22 cellular contexts compared by ENCODE assay signal in the genomic region with DNA sequence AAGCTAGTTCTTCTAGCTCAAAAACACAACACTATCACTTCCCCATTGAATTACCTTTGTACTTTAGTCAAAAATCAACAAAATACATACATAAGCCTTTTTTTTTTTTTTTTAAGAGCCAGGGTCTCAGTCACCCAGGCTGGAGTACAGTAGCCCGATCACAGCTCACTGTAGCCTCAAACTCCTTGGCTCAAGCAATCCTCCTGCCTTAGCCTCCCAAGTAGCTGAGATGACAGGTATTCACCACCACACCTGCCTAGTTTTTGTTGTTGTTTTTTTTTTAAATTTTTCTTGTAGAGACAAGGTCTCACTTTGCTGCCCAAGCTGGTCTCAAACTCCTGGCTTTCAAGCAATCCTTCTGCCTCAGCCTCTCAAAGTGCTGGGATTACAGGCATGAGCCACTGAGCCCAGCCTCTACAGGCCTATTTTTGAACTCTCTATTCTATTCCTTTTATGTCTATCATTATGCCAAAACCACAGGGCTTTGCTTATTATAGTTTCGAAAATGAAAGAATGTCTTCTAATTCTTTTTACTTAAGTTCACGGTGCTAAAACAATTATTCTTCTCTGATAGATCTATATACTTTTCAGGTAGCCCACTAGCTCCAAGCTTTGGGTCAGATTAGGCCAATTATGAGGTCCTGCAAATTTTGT. TPM values are rescaled to one million over a fixed set of nuclear protein-coding genes. Genes with fewer than 3 reads are reported as not detected.
A peak's percentile ranks its signal among the peaks of the same experiment; 100 is the strongest.
DNase-seq lines count a peak whose midpoint lies in the region; ATAC-seq, FAIRE-seq and TF ChIP-seq lines count a peak whose summit lies in the region.
"Had no signal": no experiment of that assay in that cellular context is flagged by ENCODE, and none has a peak within 500 bp of the region (broad histone marks: within the 10 kb centered on the region; RNA-seq: fewer than 3 reads in every experiment).

No MANE protein-coding gene starts in this region.

- H3K79me2 ChIP-seq in HepG2 (ENCODE audit: insufficient read depth, low read length): peaks cover 43% of the 10 kb centered on the region
- peaks cover 58% of the 10 kb centered on the region for H3K79me2 ChIP-seq in osteoblast (ENCODE audit: insufficient read depth, low read length)
- H3K79me2 ChIP-seq in smooth muscle cell (ENCODE audit: low read depth): peaks cover 46% of the 10 kb centered on the region

- FAIRE-seq in HepG2 (lab: Jason Lieb, UNC): no peak
- FAIRE-seq: GM12878, GM19239 had no signal

- H3K4me3 Mint-ChIP-seq in activated T-cell treated with anti-CD3 and anti-CD28 coated beads, Interleukin-2, amount 50 U/mL, for 72 hours: no peak overlapping the region
- no peak overlapping the region for H3K4me3 Mint-ChIP-seq in T-helper 17 cell
- H3K4me3 Mint-ChIP-seq: B cell had no signal

- H3K27ac Mint-ChIP-seq in activated T-cell treated with anti-CD3 and anti-CD28 coated beads, Interleukin-2, amount 50 U/mL, for 72 hours: peak overlapping the region; percentile 24
- H3K27ac Mint-ChIP-seq in T-helper 17 cell: peak overlapping the region; percentile 24
- H3K27ac Mint-ChIP-seq: B cell had no signal

- no peaks in the 10 kb centered on the region for H3K27me3 Mint-ChIP-seq in activated T-cell treated with anti-CD3 and anti-CD28 coated beads, Interleukin-2, amount 50 U/mL, for 72 hours (ENCODE audit: low read depth)
- H3K27me3 Mint-ChIP-seq in T-helper 17 cell: no peaks in the 10 kb centered on the region
- H3K27me3 Mint-ChIP-seq: B cell; CD8-positive, alpha-beta memory T cell had no signal

- in situ Hi-C loops in HepG2 (cut with HindIII; ENCODE audit: extremely low pct_ligation_motif_present, low pct_unique_long_range_greater_than_20kb): no loop called here

- TF ChIP-seq POLR2A in HepG2 (IDR thresholded peaks at IDR 0.05; ENCODE audit: insufficient read depth in 1 of 2, low read depth in 2 of 2, low read length in 2 of 2): no peak
- TF ChIP-seq POLR2A in right lobe of liver (IDR thresholded peaks at IDR 0.05): no peak

- ATAC-seq in activated T-cell treated with anti-CD3 and anti-CD28 coated beads, Interleukin-2, amount 50 U/mL, for 72 hours (replicated peaks in 1 of 2): no peak
- ATAC-seq in HepG2 (no peak), right lobe of liver (no peak), T-helper 17 cell (no peak), GM18907 (IDR thresholded peaks at IDR 0.05; ENCODE audit: unreplicated experiment) (no peak)
- ATAC-seq: GM12878 had no signal

- peaks cover 27% of the 10 kb centered on the region for H3K4me1 Mint-ChIP-seq in activated T-cell treated with anti-CD3 and anti-CD28 coated beads, Interleukin-2, amount 50 U/mL, for 72 hours (ENCODE audit: low read depth)
- H3K4me1 Mint-ChIP-seq in T-helper 17 cell: peaks cover 8% of the 10 kb centered on the region
- H3K4me1 Mint-ChIP-seq: B cell had no signal

- no peaks in the 10 kb centered on the region for H3K27me3 ChIP-seq in HepG2 (ENCODE audit: control insufficient read depth in 1 of 2, insufficient read depth in 2 of 2, low read length in 2 of 2)
- no peaks in the 10 kb centered on the region for H3K27me3 ChIP-seq in right lobe of liver
- H3K27me3 ChIP-seq in osteoblast (ENCODE audit: insufficient read depth, low read length): no peaks in the 10 kb centered on the region
- H3K27me3 ChIP-seq in smooth muscle cell (ENCODE audit: low read depth): no peaks in the 10 kb centered on the region
- H3K27me3 ChIP-seq: BLaER1 treated with 17β-estradiol and CSF1 and Interleukin-3, amounts not matched to agents 10 nM and 100 nM had no signal

- intact Hi-C loops in HepG2 (cut with micrococcal nuclease; ENCODE audit: unreplicated experiment) (no loop called here), right lobe of liver (cut with DNase I) (no loop called here)

- TF ChIP-seq EP300 in HepG2 (IDR thresholded peaks at IDR 0.05; ENCODE audit: low read depth in 2 of 2, low read length in 2 of 2) (no peak), HepG2 (CRISPR knock-in tag; IDR thresholded peaks at IDR 0.05; ENCODE audit: borderline replicate concordance) (no peak)

- no peaks in the 10 kb centered on the region for H3K9me3 Mint-ChIP-seq in activated T-cell treated with anti-CD3 and anti-CD28 coated beads, Interleukin-2, amount 50 U/mL, for 72 hours
- H3K9me3 Mint-ChIP-seq: CD8-positive, alpha-beta memory T cell had no signal

- H3K4me2 ChIP-seq in HepG2 (ENCODE audit: low read depth, low read length) (no peak overlapping the region), osteoblast (ENCODE audit: insufficient read depth, low read length) (no peak overlapping the region), smooth muscle cell (no peak overlapping the region)
- H3K4me2 ChIP-seq: BLaER1 treated with 17β-estradiol and CSF1 and Interleukin-3, amounts not matched to agents 10 nM and 100 nM had no signal

- H3K4me1 ChIP-seq in HepG2 (ENCODE audit: insufficient read depth, low read length) (peaks cover 46% of the 10 kb centered on the region), right lobe of liver (peaks cover 0 to 38% (median 13%) of the 10 kb centered on the region in 4 donors), osteoblast (ENCODE audit: insufficient read depth, low read length) (peaks cover 4% of the 10 kb centered on the region), smooth muscle cell (ENCODE audit: low read depth) (no peaks in the 10 kb centered on the region)
- H3K4me1 ChIP-seq: BLaER1 treated with 17β-estradiol and CSF1 and Interleukin-3, amounts not matched to agents 10 nM and 100 nM had no signal

- no peak for DNase-seq in activated T-cell treated with anti-CD3 and anti-CD28 coated beads, Interleukin-2, amount 50 U/mL, for 72 hours
- DNase-seq in activated T-cell treated with anti-CD3 and anti-CD28 coated beads, Interleukin-2, amount 50 U/mL, for 1 hour: no peak
- DNase-seq in HepG2 (ENCODE audit: low spot score): no peak
- no peak for DNase-seq in right lobe of liver
- no peak for DNase-seq in T-helper 17 cell
- peak; percentile 3 for DNase-seq in osteoblast (ENCODE audit: insufficient read length, low spot score, missing footprints)
- no peak for DNase-seq in smooth muscle cell (lab: John Stamatoyannopoulos, UW; ENCODE audit: unreplicated experiment)
- DNase-seq: 8988T; CD8-positive, alpha-beta memory T cell; COR-L47; DMS 273 treated with DMSO at 0.1 percent for 48 hours; DMS53; DND-41; EL; GM23248; IMR-90 had no signal

- no peaks in the 10 kb centered on the region for H3F3A ChIP-seq in smooth muscle cell (ENCODE audit: low read depth)

- no peak overlapping the region for H3K9ac ChIP-seq in HepG2 (ENCODE audit: insufficient read depth, low read depth, low read length)
- H3K9ac ChIP-seq in smooth muscle cell (ENCODE audit: low read depth): no peak overlapping the region
- H3K9ac ChIP-seq: BLaER1 treated with 17β-estradiol and CSF1 and Interleukin-3, amounts not matched to agents 10 nM and 100 nM; GM23248 had no signal

- H3K4me3 ChIP-seq in HepG2 (replicated peaks in 1 of 3; ENCODE audit: insufficient read depth in 1 of 3, low read depth in 2 of 3, low read length in 3 of 3) (no peak overlapping the region), right lobe of liver (no peak overlapping the region), osteoblast (ENCODE audit: insufficient read depth, low read length) (no peak overlapping the region), smooth muscle cell (no peak overlapping the region)
- H3K4me3 ChIP-seq: BLaER1 treated with 17β-estradiol and CSF1 and Interleukin-3, amounts not matched to agents 10 nM and 100 nM; GM12878; GM23248; HAP-1 had no signal

- H4K20me1 ChIP-seq in HepG2 (ENCODE audit: insufficient read depth, low read length) (peaks cover 8% of the 10 kb centered on the region; the same call in 1 of the 2 replicates), osteoblast (ENCODE audit: insufficient read depth, low read length) (peaks cover 12% of the 10 kb centered on the region), smooth muscle cell (ENCODE audit: low read depth) (peaks cover 67% of the 10 kb centered on the region)

- no peak for TF ChIP-seq RAD21 in HepG2 (CRISPR knock-in tag; IDR thresholded peaks at IDR 0.05)

- H2AFZ ChIP-seq in HepG2 (ENCODE audit: low read length) (no peak overlapping the region), osteoblast (ENCODE audit: low read length) (no peak overlapping the region), smooth muscle cell (ENCODE audit: low read depth) (no peak overlapping the region)
- H2AFZ ChIP-seq: GM23248 had no signal

- CTCF ChIA-PET in HepG2 (lab: Yijun Ruan, JAX; ENCODE audit: low intra/inter-chr PET ratio, low total read pairs): no interaction called here

- WGBS in HepG2 (ENCODE audit: low lambda C conversion rate): 97% methylated on average over 3 of the region's 3 CpGs
- 93% methylated on average over 3 of the region's 3 CpGs for WGBS in right lobe of liver (ENCODE audit: insufficient coverage, low coverage, low lambda C conversion rate, missing lambda C conversion rate)
- 96% methylated on average over 3 of the region's 3 CpGs for WGBS in smooth muscle cell (ENCODE audit: low lambda C conversion rate)

- H3K36me3 Mint-ChIP-seq in activated T-cell treated with anti-CD3 and anti-CD28 coated beads, Interleukin-2, amount 50 U/mL, for 72 hours (ENCODE audit: insufficient read depth in 2 of 2): peaks cover 9 to 37% of the 10 kb centered on the region in 2 donors
- H3K36me3 Mint-ChIP-seq in T-helper 17 cell (ENCODE audit: low read depth): peaks cover 2% of the 10 kb centered on the region

- H3K9me3 ChIP-seq in HepG2 (ENCODE audit: low read length) (no peaks in the 10 kb centered on the region), right lobe of liver (no peaks in the 10 kb centered on the region), T-helper 17 cell (ENCODE audit: control insufficient read depth, low read length, poor library complexity, severe bottlenecking) (no peaks in the 10 kb centered on the region), osteoblast (ENCODE audit: low read depth, low read length) (no peaks in the 10 kb centered on the region), smooth muscle cell (replicated peaks; ENCODE audit: low read depth) (no peaks in the 10 kb centered on the region)
- H3K9me3 ChIP-seq: BLaER1 treated with 17β-estradiol and CSF1 and Interleukin-3, amounts not matched to agents 10 nM and 100 nM; HAP-1 had no signal

- H3K36me3 ChIP-seq in HepG2 (replicated peaks in 1 of 2; ENCODE audit: control insufficient read depth in 1 of 2, insufficient read depth in 2 of 2, low read length in 2 of 2): peaks cover 24 to 67% of the 10 kb centered on the region in 2 experiments
- peaks cover 7 to 88% (median 26%) of the 10 kb centered on the region in 4 donors for H3K36me3 ChIP-seq in right lobe of liver
- H3K36me3 ChIP-seq in osteoblast (ENCODE audit: insufficient read depth, low read length): peaks cover 80% of the 10 kb centered on the region
- peaks cover 35% of the 10 kb centered on the region for H3K36me3 ChIP-seq in smooth muscle cell (ENCODE audit: low read depth)

- POLR2A ChIA-PET in HepG2 (lab: Yijun Ruan, JAX): interaction anchor here (1.2 to 5.0 kb wide), 2 partner anchors 17 to 30 kb away, joined by 4 to 29 read pairs; a partner anchor contains a TSS

- TF ChIP-seq CTCF in HepG2 (CRISPR knock-in tag; IDR thresholded peaks at IDR 0.05): no peak
- no peak for TF ChIP-seq CTCF in right lobe of liver (IDR thresholded peaks at IDR 0.05)
- TF ChIP-seq CTCF in osteoblast (IDR thresholded peaks at IDR 0.05; ENCODE audit: extremely low read depth, low read depth, low read length): no peak
- TF ChIP-seq CTCF in smooth muscle cell (IDR thresholded peaks at IDR 0.05; ENCODE audit: borderline replicate concordance, insufficient read depth, poor library complexity, severe bottlenecking): no peak

- peak overlapping the region; percentile 6 for H3K27ac ChIP-seq in HepG2 (ENCODE audit: extremely low read length, insufficient read depth, low read length)
- H3K27ac ChIP-seq in right lobe of liver: peak overlapping the region in 1 of 3 donors; percentile 81
- no peak overlapping the region for H3K27ac ChIP-seq in osteoblast (ENCODE audit: low read depth, low read length)
- H3K27ac ChIP-seq in smooth muscle cell (ENCODE audit: low read depth): no peak overlapping the region
- H3K27ac ChIP-seq: BLaER1 treated with 17β-estradiol and CSF1 and Interleukin-3, amounts not matched to agents 10 nM and 100 nM; GM23248 had no signal

- BruUV-seq in HepG2 (replicated peaks; lab: Mats Ljungman, UMichigan): no TSS peak

RNA-seq across cellular contexts. Expression of a gene that starts 29.6 kb away (rescaled TPM):
- total RNA-seq in activated T-cell treated with anti-CD3 and anti-CD28 coated beads, Interleukin-2, amount 50 U/mL, for 72 hours: 100 to 1,000 TPM; 140 to 146 TPM
- total RNA-seq in HepG2 (2016; rRNA removed; fragmentation: Illumina TruSeq; extraction: Trizol) (86.1 and 102 TPM in 2 replicates), right lobe of liver (10 to 100 TPM; 51.2 to 80.0 (median 67.3) TPM), T-helper 17 cell (100 to 1,000 TPM; 124 to 152 TPM), osteoblast (94.3 and 97.4 TPM in 2 replicates), smooth muscle cell (93.2 and 110 TPM in 2 replicates)
- total RNA-seq in HepG2 (2016; cell fraction: cytosol; rRNA removed; fragmentation: Illumina TruSeq; extraction: Trizol; ENCODE audit: low read depth): 25.6 and 26.4 TPM in 2 replicates
- 92.3 and 92.5 TPM in 2 replicates for total RNA-seq in HepG2 (2016; cell fraction: insoluble cytoplasmic fraction; rRNA removed; fragmentation: Illumina TruSeq; extraction: Trizol)
- total RNA-seq in HepG2 (2016; cell fraction: membrane; rRNA removed; fragmentation: Illumina TruSeq; extraction: Trizol): 57.5 TPM in 2 replicates
- 88.6 and 95.6 TPM in 2 replicates for total RNA-seq in HepG2 (2016; cell fraction: nucleus; rRNA removed; fragmentation: Illumina TruSeq; extraction: Trizol)
- polyA plus RNA-seq in HepG2 (2011; rRNA removed) (45.9 and 46.4 TPM in 2 replicates), smooth muscle cell (51.9 and 52.6 TPM in 2 replicates)
- 31.6 and 50.0 TPM in 2 replicates for polyA plus RNA-seq in HepG2 (2011; cell fraction: cytosol; rRNA removed)
- polyA plus RNA-seq in HepG2 (2011; cell fraction: nucleus; rRNA removed): 47.9 and 59.6 TPM in 2 replicates
- polyA plus RNA-seq in HepG2 (2012): 66.6 and 70.2 TPM in 2 replicates
- 4.1 and 5.8 TPM in 2 replicates for polyA plus RNA-seq in HepG2 (2016; cell fraction: cytosol; fragmentation: Illumina TruSeq; extraction: Trizol; ENCODE audit: low read depth)
- polyA plus RNA-seq in HepG2 (2016; cell fraction: insoluble cytoplasmic fraction; fragmentation: Illumina TruSeq; extraction: Trizol; ENCODE audit: low read depth): 64.8 and 77.7 TPM in 2 replicates
- polyA plus RNA-seq in HepG2 (2016; cell fraction: membrane; fragmentation: Illumina TruSeq; extraction: Trizol; ENCODE audit: low read depth): 19.7 and 22.4 TPM in 2 replicates
- polyA plus RNA-seq in HepG2 (2016; cell fraction: nucleus; fragmentation: Illumina TruSeq; extraction: Trizol; ENCODE audit: insufficient read depth, low read depth): 101 and 103 TPM in 2 replicates
- 88.8 and 106 TPM in 2 replicates for polyA minus RNA-seq in HepG2 (2011; rRNA and poly(A)+ RNA removed; ENCODE audit: low replicate concordance)
- 54.0 and 54.9 TPM in 2 replicates for polyA minus RNA-seq in HepG2 (2011; cell fraction: cytosol; rRNA and poly(A)+ RNA removed)
- polyA minus RNA-seq in HepG2 (2011; cell fraction: nucleus; rRNA and poly(A)+ RNA removed): 163 and 195 TPM in 2 replicates

RNA-seq across cellular contexts. Expression of a gene that starts 31.3 kb away (rescaled TPM):
- total RNA-seq in activated T-cell treated with anti-CD3 and anti-CD28 coated beads, Interleukin-2, amount 50 U/mL, for 72 hours: 10 to 100 TPM; 28.3 to 30.3 TPM
- 21.9 and 25.4 TPM in 2 replicates for total RNA-seq in HepG2 (2016; rRNA removed; fragmentation: Illumina TruSeq; extraction: Trizol)
- total RNA-seq in HepG2 (2016; cell fraction: cytosol; rRNA removed; fragmentation: Illumina TruSeq; extraction: Trizol; ENCODE audit: low read depth): 11.4 TPM in 2 replicates
- total RNA-seq in HepG2 (2016; cell fraction: insoluble cytoplasmic fraction; rRNA removed; fragmentation: Illumina TruSeq; extraction: Trizol): 22.3 and 23.4 TPM in 2 replicates
- 25.3 and 27.2 TPM in 2 replicates for total RNA-seq in HepG2 (2016; cell fraction: membrane; rRNA removed; fragmentation: Illumina TruSeq; extraction: Trizol)
- 15.9 TPM in 2 replicates for total RNA-seq in HepG2 (2016; cell fraction: nucleus; rRNA removed; fragmentation: Illumina TruSeq; extraction: Trizol)
- 112 and 135 TPM in 2 replicates for polyA plus RNA-seq in HepG2 (2011; rRNA removed)
- 79.4 and 112 TPM in 2 replicates for polyA plus RNA-seq in HepG2 (2011; cell fraction: cytosol; rRNA removed)
- 24.0 and 32.3 TPM in 2 replicates for polyA plus RNA-seq in HepG2 (2011; cell fraction: nucleus; rRNA removed)
- polyA plus RNA-seq in HepG2 (2012): 42.1 and 42.2 TPM in 2 replicates
- polyA plus RNA-seq in HepG2 (2016; cell fraction: cytosol; fragmentation: Illumina TruSeq; extraction: Trizol; ENCODE audit: low read depth): 14.7 and 16.7 TPM in 2 replicates
- 38.2 and 42.6 TPM in 2 replicates for polyA plus RNA-seq in HepG2 (2016; cell fraction: insoluble cytoplasmic fraction; fragmentation: Illumina TruSeq; extraction: Trizol; ENCODE audit: low read depth)
- 28.0 and 33.0 TPM in 2 replicates for polyA plus RNA-seq in HepG2 (2016; cell fraction: membrane; fragmentation: Illumina TruSeq; extraction: Trizol; ENCODE audit: low read depth)
- polyA plus RNA-seq in HepG2 (2016; cell fraction: nucleus; fragmentation: Illumina TruSeq; extraction: Trizol; ENCODE audit: insufficient read depth, low read depth): 36.0 and 42.8 TPM in 2 replicates
- 78.0 and 80.4 TPM in 2 replicates for polyA minus RNA-seq in HepG2 (2011; rRNA and poly(A)+ RNA removed; ENCODE audit: low replicate concordance)
- 35.4 and 38.1 TPM in 2 replicates for polyA minus RNA-seq in HepG2 (2011; cell fraction: cytosol; rRNA and poly(A)+ RNA removed)
- 26.5 and 35.8 TPM in 2 replicates for polyA minus RNA-seq in HepG2 (2011; cell fraction: nucleus; rRNA and poly(A)+ RNA removed)
- total RNA-seq in right lobe of liver: 10 to 100 TPM in 3 of 6 experiments, 1 to 10 TPM in 3; 7.5 to 17.5 (median 10.0) TPM
- total RNA-seq in T-helper 17 cell: 10 to 100 TPM; 11.9 to 13.2 TPM
- total RNA-seq in osteoblast: 10.5 and 11.8 TPM in 2 replicates
- 19.4 and 23.3 TPM in 2 replicates for total RNA-seq in smooth muscle cell
- 16.7 and 26.8 TPM in 2 replicates for polyA plus RNA-seq in smooth muscle cell

RNA-seq across cellular contexts. Expression of a gene that starts 32.8 kb away (rescaled TPM):
- total RNA-seq in activated T-cell treated with anti-CD3 and anti-CD28 coated beads, Interleukin-2, amount 50 U/mL, for 72 hours: 1 to 10 TPM; 5.2 to 5.9 TPM
- 0.24 and 1.5 TPM in 2 replicates for total RNA-seq in HepG2 (2016; rRNA removed; fragmentation: Illumina TruSeq; extraction: Trizol)
- total RNA-seq in HepG2 (2016; cell fraction: cytosol; rRNA removed; fragmentation: Illumina TruSeq; extraction: Trizol; ENCODE audit: low read depth): 0.26 and 0.30 TPM in 2 replicates
- 0.18 and 1.4 TPM in 2 replicates for total RNA-seq in HepG2 (2016; cell fraction: insoluble cytoplasmic fraction; rRNA removed; fragmentation: Illumina TruSeq; extraction: Trizol)
- total RNA-seq in HepG2 (2016; cell fraction: membrane; rRNA removed; fragmentation: Illumina TruSeq; extraction: Trizol): 0.37 and 0.41 TPM in 2 replicates
- total RNA-seq in HepG2 (2016; cell fraction: nucleus; rRNA removed; fragmentation: Illumina TruSeq; extraction: Trizol): 1.7 and 2.5 TPM in 2 replicates
- polyA plus RNA-seq in HepG2 (2011; rRNA removed): 3.2 and 3.3 TPM in 2 replicates
- polyA plus RNA-seq in HepG2 (2011; cell fraction: cytosol; rRNA removed): 0.64 and 0.82 TPM in 2 replicates
- polyA plus RNA-seq in HepG2 (2011; cell fraction: nucleus; rRNA removed): 23.6 and 26.7 TPM in 2 replicates
- 2.9 and 3.4 TPM in 2 replicates for polyA plus RNA-seq in HepG2 (2012)
- 0.18 and 0.35 TPM in 2 replicates for polyA plus RNA-seq in HepG2 (2016; cell fraction: cytosol; fragmentation: Illumina TruSeq; extraction: Trizol; ENCODE audit: low read depth)
- 0.20 TPM in 1 of 2 replicates, not detected in the other for polyA plus RNA-seq in HepG2 (2016; cell fraction: insoluble cytoplasmic fraction; fragmentation: Illumina TruSeq; extraction: Trizol; ENCODE audit: low read depth)
- polyA plus RNA-seq in HepG2 (2016; cell fraction: membrane; fragmentation: Illumina TruSeq; extraction: Trizol; ENCODE audit: low read depth): 0.13 and 0.33 TPM in 2 replicates
- polyA plus RNA-seq in HepG2 (2016; cell fraction: nucleus; fragmentation: Illumina TruSeq; extraction: Trizol; ENCODE audit: insufficient read depth, low read depth): 4.6 and 5.9 TPM in 2 replicates
- 4.0 and 9.6 TPM in 2 replicates for polyA minus RNA-seq in HepG2 (2011; rRNA and poly(A)+ RNA removed; ENCODE audit: low replicate concordance)
- 0.62 TPM in 1 of 2 replicates, not detected in the other for polyA minus RNA-seq in HepG2 (2011; cell fraction: cytosol; rRNA and poly(A)+ RNA removed)
- 10.6 and 12.4 TPM in 2 replicates for polyA minus RNA-seq in HepG2 (2011; cell fraction: nucleus; rRNA and poly(A)+ RNA removed)
- total RNA-seq in right lobe of liver: 1 to 10 TPM in 5 of 6 experiments, under 1 TPM in 1; 0.81 to 3.1 (median 1.9) TPM
- total RNA-seq in T-helper 17 cell: 1 to 10 TPM; 5.1 to 5.7 TPM
- total RNA-seq in osteoblast: 0.72 and 1.5 TPM in 2 replicates
- total RNA-seq in smooth muscle cell: 0.81 and 2.5 TPM in 2 replicates
- 0.64 and 1.6 TPM in 2 replicates for polyA plus RNA-seq in smooth muscle cell
